In the genomic region with DNA sequence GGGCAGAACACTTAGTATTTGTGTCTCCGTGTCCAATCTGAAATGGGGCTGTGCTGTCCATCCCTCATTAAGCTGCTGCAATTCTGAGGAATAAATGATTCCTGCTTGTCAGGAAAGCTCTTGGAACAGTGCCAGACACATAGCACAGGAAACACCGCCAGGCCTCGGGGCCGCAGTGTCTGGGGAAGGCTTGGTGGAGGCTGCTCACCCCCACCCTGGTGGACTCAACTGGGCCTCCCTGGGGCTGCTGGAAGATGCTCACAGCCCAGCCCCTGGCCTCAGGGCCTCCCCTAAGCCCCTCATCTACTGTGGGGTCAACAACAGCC, we compare ENCODE assay signal across 15 cellular contexts. TPM values are rescaled to one million over a fixed set of nuclear protein-coding genes. Genes with fewer than 3 reads are reported as not detected.
A peak's percentile ranks its signal among the peaks of the same experiment; 100 is the strongest.
DNase-seq lines count a peak whose midpoint lies in the region; ATAC-seq, FAIRE-seq and TF ChIP-seq lines count a peak whose summit lies in the region.
"Had no signal": no experiment of that assay in that cellular context is flagged by ENCODE, and none has a peak within 500 bp of the region (broad histone marks: within the 10 kb centered on the region; RNA-seq: fewer than 3 reads in every experiment).

No MANE protein-coding gene starts in this region.

- peak overlapping the region; percentile 92 for H3K27ac Mint-ChIP-seq in mesothelial cell of epicardium
- H3K27ac Mint-ChIP-seq: activated B cell treated with CpG ODN at 0.5 μM for 24 hours had no signal

- DNase-seq in EH (ENCODE audit: low read depth) = peak; percentile 14
- DNase-seq in NCI-H510A (lab: John Stamatoyannopoulos, UW) = peak; percentile 38
- peak; percentile 56 for DNase-seq in choroid plexus epithelial cell (ENCODE audit: low read depth)
- peak in 1 of 2 experiments; percentile 56 for DNase-seq in mesothelial cell of epicardium (ENCODE audit: low spot score in 2 of 2, unreplicated experiment in 2 of 2)
- no peak for DNase-seq in nucleus accumbens (lab: John Stamatoyannopoulos, UW)
- no peak for DNase-seq in NAMALWA (ENCODE audit: low spot score)
- DNase-seq in D721Med (ENCODE audit: insufficient read length, low spot score) = no peak
- DNase-seq: activated B cell treated with CpG ODN at 0.5 μM for 24 hours, activated T-cell treated with anti-CD3 and anti-CD28 coated beads for 4 hours, GM23248, MG63, NCI-H774, right lobe of liver had no signal

- FAIRE-seq in D721Med (lab: Jason Lieb, UNC) = no peak

- no peak for TF ChIP-seq CTCF in choroid plexus epithelial cell (conservative IDR thresholded peaks at IDR 0.05; ENCODE audit: low read depth, low read length)
- TF ChIP-seq CTCF in mesothelial cell of epicardium (IDR thresholded peaks at IDR 0.05; ENCODE audit: unreplicated experiment) = no peak
- no peak for TF ChIP-seq CTCF in D721Med (IDR thresholded peaks at IDR 0.05; ENCODE audit: insufficient read depth, missing control alignments)

- ATAC-seq in HG03439 (IDR thresholded peaks at IDR 0.05; ENCODE audit: unreplicated experiment) = no peak

- H3K36me3 Mint-ChIP-seq in mesothelial cell of epicardium = no peaks in the 10 kb centered on the region

- no peaks in the 10 kb centered on the region for H3K9me3 Mint-ChIP-seq in mesothelial cell of epicardium
- H3K9me3 Mint-ChIP-seq: activated B cell treated with CpG ODN at 0.5 μM for 24 hours had no signal

- no peak overlapping the region for H3K4me3 ChIP-seq in choroid plexus epithelial cell (ENCODE audit: low read depth, low read length)
- H3K4me3 ChIP-seq: GM23248, MG63, right lobe of liver, SJSA1 had no signal

- peaks cover 32% of the 10 kb centered on the region for H3K4me1 Mint-ChIP-seq in mesothelial cell of epicardium
- H3K4me1 Mint-ChIP-seq: activated B cell treated with CpG ODN at 0.5 μM for 24 hours had no signal

- H3K4me3 Mint-ChIP-seq in mesothelial cell of epicardium = no peak overlapping the region
- H3K4me3 Mint-ChIP-seq: activated B cell treated with CpG ODN at 0.5 μM for 24 hours had no signal

- no peaks in the 10 kb centered on the region for H3K27me3 Mint-ChIP-seq in mesothelial cell of epicardium (ENCODE audit: low read depth)
- H3K27me3 Mint-ChIP-seq: activated B cell treated with CpG ODN at 0.5 μM for 24 hours had no signal

RNA-seq across cellular contexts. Expression of a gene that starts 40.3 kb away (rescaled TPM):
- total RNA-seq in mesothelial cell of epicardium = 25.6 to 27.8 TPM (median 26.4 TPM) in 3 replicates

Comparison
In these comparisons a context has a peak if more than half of its experiments do, and no peak if none do; other contexts are left out.
1. DNase-seq: peak in EH (single experiment), NCI-H510A (single experiment) and choroid plexus epithelial cell (single experiment); none in nucleus accumbens (0 of 56), NAMALWA (single experiment) and D721Med (single experiment).